Comparison of ENCODE assay signal across 12 cellular contexts in genomic region chr21:25722631-25723030, GRCh38.
"Had no signal": no experiment of that assay in that cellular context is flagged by ENCODE, and none has a peak within 500 bp of the region (broad histone marks: within the 10 kb centered on the region; RNA-seq: fewer than 3 reads in every experiment).

No MANE protein-coding gene starts in this region.

- H3K9me3 Mint-ChIP-seq: naive B cell had no signal

- H3K27me3 ChIP-seq: adrenal gland, neutrophil, stomach had no signal

- DNase-seq: activated CD4-positive, alpha-beta T cell treated with anti-CD3 and anti-CD28 coated beads for 4 hours; activated CD8-positive, alpha-beta T cell treated with anti-CD3 and anti-CD28 coated beads, Interleukin-2, amount 10 ng/mL, durations not matched to agents 7 days and 5 days; activated naive CD4-positive, alpha-beta T cell treated with anti-CD3 and anti-CD28 coated beads, Interleukin-2, amount 50 U/mL, for 16 hours; adrenal gland; dermis blood vessel endothelial cell; left colon; naive B cell; small intestine; stomach; T-helper 17 cell had no signal

- H3K27ac ChIP-seq: adrenal gland, neutrophil, stomach had no signal

- H3K27ac Mint-ChIP-seq: activated CD8-positive, alpha-beta T cell treated with anti-CD3 and anti-CD28 coated beads, Interleukin-2, amount 10 ng/mL, durations not matched to agents 7 days and 5 days; T-helper 17 cell had no signal

- ATAC-seq: activated CD8-positive, alpha-beta T cell treated with anti-CD3 and anti-CD28 coated beads, Interleukin-2, amount 10 ng/mL, durations not matched to agents 7 days and 5 days; esophagus mucosa; left colon; T-helper 17 cell had no signal

- H3K4me3 ChIP-seq: adrenal gland, stomach had no signal

- H3K27me3 Mint-ChIP-seq: naive B cell, T-helper 17 cell had no signal

- H3K4me3 Mint-ChIP-seq: activated CD8-positive, alpha-beta T cell treated with anti-CD3 and anti-CD28 coated beads, Interleukin-2, amount 10 ng/mL, durations not matched to agents 7 days and 5 days; naive B cell; T-helper 17 cell had no signal

- H3K9me3 ChIP-seq: adrenal gland, neutrophil, stomach had no signal
